In the genomic region with DNA sequence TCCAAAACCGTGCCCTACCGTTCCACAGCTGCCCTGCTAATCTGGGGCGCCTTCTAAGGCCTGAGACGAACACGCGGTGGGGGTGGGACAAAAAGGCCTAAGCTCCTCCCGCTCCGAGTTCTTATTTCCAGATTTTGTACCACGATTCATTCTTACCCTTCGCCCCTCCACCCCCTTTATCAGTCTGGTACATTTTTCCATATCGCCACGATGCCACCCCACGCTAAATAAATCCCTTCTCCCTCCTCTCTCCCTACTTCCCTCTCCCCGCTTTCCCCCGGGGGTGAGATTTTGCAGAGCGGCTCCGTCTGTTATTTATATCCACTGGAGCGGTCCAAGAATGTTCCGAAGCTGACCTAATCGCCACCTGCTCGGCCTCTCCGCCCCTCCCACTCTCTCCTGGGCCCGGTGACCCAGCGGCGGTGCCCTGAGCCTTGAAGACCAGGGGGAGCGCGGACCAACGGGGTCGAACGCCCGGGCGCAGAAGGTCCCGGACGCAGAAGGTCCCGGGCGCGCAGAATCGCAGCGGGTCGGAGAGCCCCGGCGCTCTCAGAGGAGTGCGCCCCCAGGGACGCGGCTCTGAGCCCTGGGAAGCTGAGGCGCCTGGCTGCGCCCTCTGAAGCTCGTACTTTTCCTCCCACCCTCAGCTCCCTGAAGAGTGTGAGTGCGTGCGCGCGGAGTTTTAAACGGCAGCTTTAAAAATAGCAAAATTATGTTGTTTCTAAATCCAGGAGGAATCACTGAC, we compare ENCODE assay signal across 8 cellular contexts. TPM values are rescaled to one million over a fixed set of nuclear protein-coding genes. Genes with fewer than 3 reads are reported as not detected.
DNase-seq lines count a peak whose midpoint lies in the region; ATAC-seq and TF ChIP-seq lines count a peak whose summit lies in the region.

No MANE protein-coding gene starts in this region.

- no peaks in the 10 kb centered on the region for H3K27me3 ChIP-seq in esophagus (ENCODE audit: control insufficient read depth in 1 of 2, insufficient read depth in 2 of 2, low read length in 2 of 2)
- no peaks in the 10 kb centered on the region for H3K27me3 ChIP-seq in muscle layer of colon (ENCODE audit: control insufficient read depth in 1 of 2, insufficient read depth in 2 of 2, low read length in 2 of 2)
- no peaks in the 10 kb centered on the region for H3K27me3 ChIP-seq in stomach smooth muscle (ENCODE audit: control insufficient read depth in 1 of 2, insufficient read depth in 2 of 2, low read length in 2 of 2)

- no peak for TF ChIP-seq CTCF in LNCaP clone FGC (IDR thresholded peaks at IDR 0.05; ENCODE audit: control insufficient read depth, extremely low read depth, insufficient read depth)

- H3K27ac ChIP-seq in esophagus (ENCODE audit: low read depth in 2 of 2, low read length in 1 of 2) (peak overlapping the region; percentile 95 to 96), muscle layer of colon (ENCODE audit: low read depth, low read length) (peak overlapping the region; percentile 93), stomach smooth muscle (ENCODE audit: low read length) (peak overlapping the region; percentile 93)

- WGBS in esophagus, 2 donors, result 1 to 2% methylated on average over 52 to 53 of the region's 53 CpGs

- H3K9ac ChIP-seq in muscle layer of colon (ENCODE audit: low read length) (peak overlapping the region; percentile 58), stomach smooth muscle (ENCODE audit: low read length in 2 of 2) (peak overlapping the region; percentile 58 to 68)

- no peak for ATAC-seq in GM18907 (IDR thresholded peaks at IDR 0.05; ENCODE audit: unreplicated experiment)

- peak overlapping the region; percentile 61; the same call in 1 of the 2 replicates for H3K4me3 ChIP-seq in LNCaP clone FGC (ENCODE audit: low read depth, low read length)
- peak overlapping the region; percentile 51 to 69 for H3K4me3 ChIP-seq in esophagus (ENCODE audit: low read depth in 1 of 2, low read length in 2 of 2)
- peak overlapping the region; percentile 64 to 71 for H3K4me3 ChIP-seq in muscle layer of colon (ENCODE audit: low read depth in 1 of 2, low read length in 2 of 2)
- peak overlapping the region; percentile 40 to 81 for H3K4me3 ChIP-seq in stomach smooth muscle (ENCODE audit: low read length in 2 of 2)

- peaks cover 4 to 11% of the 10 kb centered on the region in 2 donors for H3K4me1 ChIP-seq in esophagus (ENCODE audit: control insufficient read depth in 2 of 2, insufficient read depth in 2 of 2, low read length in 1 of 2)
- H3K4me1 ChIP-seq in muscle layer of colon (ENCODE audit: insufficient read depth, low read length), result peaks cover 40% of the 10 kb centered on the region
- H3K4me1 ChIP-seq in stomach smooth muscle (ENCODE audit: control insufficient read depth, insufficient read depth, low read length), result peaks cover 67% of the 10 kb centered on the region

- H3K9me3 ChIP-seq in esophagus (ENCODE audit: control insufficient read depth in 2 of 2, insufficient read depth in 1 of 2, low read depth in 1 of 2, low read length in 1 of 2), result no peaks in the 10 kb centered on the region
- H3K9me3 ChIP-seq in muscle layer of colon (ENCODE audit: low read length), result no peaks in the 10 kb centered on the region
- H3K9me3 ChIP-seq in stomach smooth muscle (ENCODE audit: control insufficient read depth in 2 of 2, low read length in 2 of 2), result no peaks in the 10 kb centered on the region

- DNase-seq in GM03348 (ENCODE audit: low spot score) (peak; percentile 36), LNCaP clone FGC (ENCODE audit: low read depth) (no peak), NCI-H2081 treated with DMSO at 0.1 percent for 48 hours (lab: John Stamatoyannopoulos, UW) (no peak)
- DNase-seq in activated CD8-positive, alpha-beta memory T cell treated with anti-CD3 and anti-CD28 coated beads, Interleukin-2, amount 50 U/mL, for 48 hours, result peak; percentile 68

- peaks cover 0 to 5% of the 10 kb centered on the region in 2 donors for H3K36me3 ChIP-seq in esophagus (ENCODE audit: control insufficient read depth in 2 of 2, insufficient read depth in 2 of 2, low read length in 1 of 2)
- no peaks in the 10 kb centered on the region for H3K36me3 ChIP-seq in muscle layer of colon (ENCODE audit: insufficient read depth, low read length)
- peaks cover 0 to 3% of the 10 kb centered on the region in 2 donors for H3K36me3 ChIP-seq in stomach smooth muscle (ENCODE audit: control insufficient read depth in 2 of 2, insufficient read depth in 2 of 2, low read length in 2 of 2)

RNA-seq across cellular contexts. Expression of a gene that starts 0.9 kb away (rescaled TPM):
- polyA plus RNA-seq in esophagus, result 10 to 100 TPM; 54.7 to 55.6 TPM

RNA-seq across cellular contexts. Expression of a gene that starts 10.4 kb away (rescaled TPM):
- 10 to 100 TPM; 47.7 to 49.6 TPM for polyA plus RNA-seq in esophagus

RNA-seq across cellular contexts. Expression of a gene that starts 27.7 kb away (rescaled TPM):
- polyA plus RNA-seq in esophagus, result 10 to 100 TPM; 41.9 to 54.3 TPM

Comparison
In these comparisons a context has a peak if more than half of its experiments do, and no peak if none do; other contexts are left out.
1. DNase-seq: peak in GM03348 (single experiment) and activated CD8-positive, alpha-beta memory T cell treated with anti-CD3 and anti-CD28 coated beads, Interleukin-2, amount 50 U/mL, for 48 hours (single experiment); none in LNCaP clone FGC (single experiment) and NCI-H2081 treated with DMSO at 0.1 percent for 48 hours (single experiment).
2. Peak in every context shown above with its lines, with median percentiles within 50 percentile points of each other: H3K4me3 ChIP-seq and H3K27ac ChIP-seq.